In the genomic region with DNA sequence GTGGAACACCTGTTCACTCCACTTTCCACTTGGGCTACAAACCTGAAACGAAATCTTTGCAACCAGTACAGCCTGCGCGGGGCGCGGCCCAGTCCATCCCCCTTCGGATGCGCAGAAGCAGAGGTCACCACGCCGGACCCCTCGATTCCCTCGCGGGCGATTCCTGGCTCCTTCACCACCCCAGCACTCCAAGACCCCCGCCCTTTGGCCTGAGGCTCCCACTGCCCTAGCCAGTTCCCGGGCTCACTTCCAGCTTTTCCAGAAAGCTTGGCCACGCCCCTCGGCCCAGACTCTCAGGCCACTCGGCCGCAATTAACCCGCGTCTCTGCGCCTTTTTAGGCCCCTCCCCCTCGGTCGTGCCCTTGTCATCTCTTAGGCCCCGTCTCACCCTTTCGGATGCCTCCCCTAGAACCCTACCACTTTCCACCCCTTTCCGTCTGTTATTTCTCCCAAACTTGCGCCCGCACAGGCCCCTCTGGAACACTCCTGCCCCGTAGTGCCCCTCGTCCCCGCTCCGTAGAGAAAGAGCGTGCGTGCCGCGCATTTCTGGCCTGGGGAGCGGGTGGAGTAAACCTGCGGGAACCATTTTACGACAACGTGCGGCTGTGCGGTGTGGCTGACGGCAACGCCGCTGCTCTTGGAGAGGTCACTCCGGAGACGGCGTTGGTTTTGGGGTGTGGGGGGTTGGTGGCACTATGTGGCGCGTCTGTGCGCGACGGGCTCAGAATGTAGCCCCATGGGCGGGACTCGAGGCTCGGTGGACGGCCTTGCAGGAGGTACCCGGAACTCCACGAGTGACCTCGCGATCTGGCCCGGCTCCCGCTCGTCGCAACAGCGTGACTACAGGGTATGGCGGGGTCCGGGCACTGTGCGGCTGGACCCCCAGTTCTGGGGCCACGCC, we compare ENCODE assay signal across 1 cellular context.
TF ChIP-seq lines count a peak whose summit lies in the region.

A gene (plus strand): TSS at position 631 of the 901 bp plus-strand sequence. CDS start 65 bp downstream, at position 696.

TF ChIP-seq in HepG2, 621 proteins besides CTCF, POLR2A, EP300 and RAD21 (continued from another document and continues in another):
- TF ChIP-seq, protein P1, sequence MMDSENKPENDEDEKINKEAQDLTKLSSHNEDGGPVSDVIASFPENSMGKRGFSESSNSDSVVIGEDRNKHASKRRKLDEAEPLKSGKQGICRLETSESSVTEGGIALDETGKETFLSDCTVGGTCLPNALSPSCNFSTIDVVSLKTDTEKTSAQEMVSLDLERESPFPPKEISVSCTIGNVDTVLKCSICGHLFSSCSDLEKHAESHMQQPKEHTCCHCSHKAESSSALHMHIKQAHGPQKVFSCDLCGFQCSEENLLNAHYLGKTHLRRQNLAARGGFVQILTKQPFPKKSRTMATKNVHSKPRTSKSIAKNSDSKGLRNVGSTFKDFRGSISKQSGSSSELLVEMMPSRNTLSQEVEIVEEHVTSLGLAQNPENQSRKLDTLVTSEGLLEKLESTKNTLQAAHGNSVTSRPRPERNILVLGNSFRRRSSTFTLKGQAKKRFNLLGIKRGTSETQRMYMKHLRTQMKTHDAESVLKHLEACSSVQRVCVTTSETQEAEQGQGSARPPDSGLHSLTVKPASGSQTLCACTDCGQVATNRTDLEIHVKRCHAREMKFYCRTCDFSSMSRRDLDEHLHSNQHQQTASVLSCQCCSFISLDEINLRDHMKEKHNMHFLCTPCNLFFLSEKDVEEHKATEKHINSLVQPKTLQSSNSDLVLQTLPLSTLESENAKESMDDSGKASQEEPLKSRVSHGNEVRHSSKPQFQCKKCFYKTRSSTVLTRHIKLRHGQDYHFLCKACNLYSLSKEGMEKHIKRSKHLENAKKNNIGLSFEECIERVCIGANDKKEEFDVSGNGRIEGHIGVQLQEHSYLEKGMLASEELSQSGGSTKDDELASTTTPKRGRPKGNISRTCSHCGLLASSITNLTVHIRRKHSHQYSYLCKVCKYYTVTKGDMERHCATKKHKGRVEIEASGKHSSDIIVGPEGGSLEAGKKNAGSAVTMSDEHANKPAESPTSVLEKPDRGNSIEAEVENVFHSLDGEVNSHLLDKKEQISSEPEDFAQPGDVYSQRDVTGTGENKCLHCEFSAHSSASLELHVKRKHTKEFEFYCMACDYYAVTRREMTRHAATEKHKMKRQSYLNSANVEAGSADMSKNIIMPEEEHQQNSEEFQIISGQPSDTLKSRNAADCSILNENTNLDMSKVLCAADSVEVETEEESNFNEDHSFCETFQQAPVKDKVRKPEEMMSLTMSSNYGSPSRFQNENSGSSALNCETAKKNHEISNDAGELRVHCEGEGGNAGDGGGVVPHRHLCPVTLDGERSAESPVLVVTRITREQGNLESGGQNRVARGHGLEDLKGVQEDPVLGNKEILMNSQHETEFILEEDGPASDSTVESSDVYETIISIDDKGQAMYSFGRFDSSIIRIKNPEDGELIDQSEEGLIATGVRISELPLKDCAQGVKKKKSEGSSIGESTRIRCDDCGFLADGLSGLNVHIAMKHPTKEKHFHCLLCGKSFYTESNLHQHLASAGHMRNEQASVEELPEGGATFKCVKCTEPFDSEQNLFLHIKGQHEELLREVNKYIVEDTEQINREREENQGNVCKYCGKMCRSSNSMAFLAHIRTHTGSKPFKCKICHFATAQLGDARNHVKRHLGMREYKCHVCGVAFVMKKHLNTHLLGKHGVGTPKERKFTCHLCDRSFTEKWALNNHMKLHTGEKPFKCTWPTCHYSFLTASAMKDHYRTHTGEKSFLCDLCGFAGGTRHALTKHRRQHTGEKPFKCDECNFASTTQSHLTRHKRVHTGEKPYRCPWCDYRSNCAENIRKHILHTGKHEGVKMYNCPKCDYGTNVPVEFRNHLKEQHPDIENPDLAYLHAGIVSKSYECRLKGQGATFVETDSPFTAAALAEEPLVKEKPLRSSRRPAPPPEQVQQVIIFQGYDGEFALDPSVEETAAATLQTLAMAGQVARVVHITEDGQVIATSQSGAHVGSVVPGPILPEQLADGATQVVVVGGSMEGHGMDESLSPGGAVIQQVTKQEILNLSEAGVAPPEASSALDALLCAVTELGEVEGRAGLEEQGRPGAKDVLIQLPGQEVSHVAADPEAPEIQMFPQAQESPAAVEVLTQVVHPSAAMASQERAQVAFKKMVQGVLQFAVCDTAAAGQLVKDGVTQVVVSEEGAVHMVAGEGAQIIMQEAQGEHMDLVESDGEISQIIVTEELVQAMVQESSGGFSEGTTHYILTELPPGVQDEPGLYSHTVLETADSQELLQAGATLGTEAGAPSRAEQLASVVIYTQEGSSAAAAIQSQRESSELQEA (CRISPR knock-in tag; IDR thresholded peaks at IDR 0.05; ENCODE audit: not compliant biosample characterization): peak; percentile 94
- no peak for TF ChIP-seq ATAD3A (CRISPR knock-in tag; IDR thresholded peaks at IDR 0.05)
- TF ChIP-seq, protein P2, sequence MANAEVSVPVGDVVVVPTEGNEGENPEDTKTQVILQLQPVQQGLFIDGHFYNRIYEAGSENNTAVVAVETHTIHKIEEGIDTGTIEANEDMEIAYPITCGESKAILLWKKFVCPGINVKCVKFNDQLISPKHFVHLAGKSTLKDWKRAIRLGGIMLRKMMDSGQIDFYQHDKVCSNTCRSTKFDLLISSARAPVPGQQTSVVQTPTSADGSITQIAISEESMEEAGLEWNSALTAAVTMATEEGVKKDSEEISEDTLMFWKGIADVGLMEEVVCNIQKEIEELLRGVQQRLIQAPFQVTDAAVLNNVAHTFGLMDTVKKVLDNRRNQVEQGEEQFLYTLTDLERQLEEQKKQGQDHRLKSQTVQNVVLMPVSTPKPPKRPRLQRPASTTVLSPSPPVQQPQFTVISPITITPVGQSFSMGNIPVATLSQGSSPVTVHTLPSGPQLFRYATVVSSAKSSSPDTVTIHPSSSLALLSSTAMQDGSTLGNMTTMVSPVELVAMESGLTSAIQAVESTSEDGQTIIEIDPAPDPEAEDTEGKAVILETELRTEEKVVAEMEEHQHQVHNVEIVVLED (CRISPR knock-in tag; IDR thresholded peaks at IDR 0.05; ENCODE audit: borderline replicate concordance): peak; percentile 92
- TF ChIP-seq, protein P3, sequence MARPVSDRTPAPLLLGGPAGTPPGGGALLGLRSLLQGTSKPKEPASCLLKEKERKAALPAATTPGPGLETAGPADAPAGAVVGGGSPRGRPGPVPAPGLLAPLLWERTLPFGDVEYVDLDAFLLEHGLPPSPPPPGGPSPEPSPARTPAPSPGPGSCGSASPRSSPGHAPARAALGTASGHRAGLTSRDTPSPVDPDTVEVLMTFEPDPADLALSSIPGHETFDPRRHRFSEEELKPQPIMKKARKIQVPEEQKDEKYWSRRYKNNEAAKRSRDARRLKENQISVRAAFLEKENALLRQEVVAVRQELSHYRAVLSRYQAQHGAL (CRISPR knock-in tag; IDR thresholded peaks at IDR 0.05; ENCODE audit: not compliant biosample characterization): no peak
- peak; percentile 18; the same call in 1 of the 2 replicates for TF ChIP-seq ZNF652 (CRISPR knock-in tag; IDR thresholded peaks at IDR 0.05; ENCODE audit: borderline replicate concordance, low read depth)
- TF ChIP-seq KDM1A (CRISPR knock-in tag; IDR thresholded peaks at IDR 0.05): no peak
- peak; percentile 51; the same call in 1 of the 2 replicates for TF ChIP-seq HNF4G (IDR thresholded peaks at IDR 0.05; ENCODE audit: borderline replicate concordance, low read depth, low read length)
- TF ChIP-seq HNF4G (CRISPR knock-in tag; IDR thresholded peaks at IDR 0.05; ENCODE audit: borderline replicate concordance, low read depth): no peak
- no peak for TF ChIP-seq POLR2AphosphoS2 (IDR thresholded peaks at IDR 0.05; ENCODE audit: low read depth, low read length)
- TF ChIP-seq, protein P4, sequence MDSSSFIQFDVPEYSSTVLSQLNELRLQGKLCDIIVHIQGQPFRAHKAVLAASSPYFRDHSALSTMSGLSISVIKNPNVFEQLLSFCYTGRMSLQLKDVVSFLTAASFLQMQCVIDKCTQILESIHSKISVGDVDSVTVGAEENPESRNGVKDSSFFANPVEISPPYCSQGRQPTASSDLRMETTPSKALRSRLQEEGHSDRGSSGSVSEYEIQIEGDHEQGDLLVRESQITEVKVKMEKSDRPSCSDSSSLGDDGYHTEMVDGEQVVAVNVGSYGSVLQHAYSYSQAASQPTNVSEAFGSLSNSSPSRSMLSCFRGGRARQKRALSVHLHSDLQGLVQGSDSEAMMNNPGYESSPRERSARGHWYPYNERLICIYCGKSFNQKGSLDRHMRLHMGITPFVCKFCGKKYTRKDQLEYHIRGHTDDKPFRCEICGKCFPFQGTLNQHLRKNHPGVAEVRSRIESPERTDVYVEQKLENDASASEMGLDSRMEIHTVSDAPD (CRISPR knock-in tag; IDR thresholded peaks at IDR 0.05): peak; percentile 85; the same call in 1 of the 2 replicates
- peak; percentile 64; the same call in 1 of the 2 replicates for TF ChIP-seq IRX3 (CRISPR knock-in tag; IDR thresholded peaks at IDR 0.05; ENCODE audit: borderline replicate concordance, low read depth)
- 0 out of 2 replicates have a peak, but pooled peaks have one; percentile 67 for TF ChIP-seq ZNF180 (CRISPR knock-in tag; IDR thresholded peaks at IDR 0.05; ENCODE audit: borderline replicate concordance, low read depth)
- no peak for TF ChIP-seq JDP2 (CRISPR knock-in tag; IDR thresholded peaks at IDR 0.05; ENCODE audit: borderline replicate concordance)
- no peak for TF ChIP-seq ZNF75D (CRISPR knock-in tag; IDR thresholded peaks at IDR 0.05; ENCODE audit: borderline replicate concordance)
- TF ChIP-seq HNRNPK (IDR thresholded peaks at IDR 0.05; ENCODE audit: low read depth, low read length, poor library complexity, severe bottlenecking): peak; percentile 22
- TF ChIP-seq, protein P5, sequence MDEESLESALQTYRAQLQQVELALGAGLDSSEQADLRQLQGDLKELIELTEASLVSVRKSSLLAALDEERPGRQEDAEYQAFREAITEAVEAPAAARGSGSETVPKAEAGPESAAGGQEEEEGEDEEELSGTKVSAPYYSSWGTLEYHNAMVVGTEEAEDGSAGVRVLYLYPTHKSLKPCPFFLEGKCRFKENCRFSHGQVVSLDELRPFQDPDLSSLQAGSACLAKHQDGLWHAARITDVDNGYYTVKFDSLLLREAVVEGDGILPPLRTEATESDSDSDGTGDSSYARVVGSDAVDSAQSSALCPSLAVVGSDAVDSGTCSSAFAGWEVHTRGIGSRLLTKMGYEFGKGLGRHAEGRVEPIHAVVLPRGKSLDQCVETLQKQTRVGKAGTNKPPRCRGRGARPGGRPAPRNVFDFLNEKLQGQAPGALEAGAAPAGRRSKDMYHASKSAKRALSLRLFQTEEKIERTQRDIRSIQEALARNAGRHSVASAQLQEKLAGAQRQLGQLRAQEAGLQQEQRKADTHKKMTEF (CRISPR knock-in tag; IDR thresholded peaks at IDR 0.05): peak; percentile 94
- no peak for TF ChIP-seq SIX1 (CRISPR knock-in tag; IDR thresholded peaks at IDR 0.05; ENCODE audit: borderline replicate concordance)
- TF ChIP-seq, protein P6, sequence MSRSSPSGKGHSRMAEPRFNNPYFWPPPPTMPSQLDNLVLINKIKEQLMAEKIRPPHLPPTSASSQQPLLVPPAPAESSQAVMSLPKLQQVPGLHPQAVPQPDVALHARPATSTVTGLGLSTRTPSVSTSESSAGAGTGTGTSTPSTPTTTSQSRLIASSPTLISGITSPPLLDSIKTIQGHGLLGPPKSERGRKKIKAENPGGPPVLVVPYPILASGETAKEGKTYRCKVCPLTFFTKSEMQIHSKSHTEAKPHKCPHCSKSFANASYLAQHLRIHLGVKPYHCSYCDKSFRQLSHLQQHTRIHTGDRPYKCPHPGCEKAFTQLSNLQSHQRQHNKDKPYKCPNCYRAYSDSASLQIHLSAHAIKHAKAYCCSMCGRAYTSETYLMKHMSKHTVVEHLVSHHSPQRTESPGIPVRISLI (CRISPR knock-in tag; IDR thresholded peaks at IDR 0.05; ENCODE audit: borderline replicate concordance): peak; percentile 57; the same call in 1 of the 2 replicates
- peak; percentile 79; the same call in 1 of the 2 replicates for TF ChIP-seq ZNF547 (CRISPR knock-in tag; IDR thresholded peaks at IDR 0.05)
- TF ChIP-seq, protein P7, sequence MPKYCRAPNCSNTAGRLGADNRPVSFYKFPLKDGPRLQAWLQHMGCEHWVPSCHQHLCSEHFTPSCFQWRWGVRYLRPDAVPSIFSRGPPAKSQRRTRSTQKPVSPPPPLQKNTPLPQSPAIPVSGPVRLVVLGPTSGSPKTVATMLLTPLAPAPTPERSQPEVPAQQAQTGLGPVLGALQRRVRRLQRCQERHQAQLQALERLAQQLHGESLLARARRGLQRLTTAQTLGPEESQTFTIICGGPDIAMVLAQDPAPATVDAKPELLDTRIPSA (CRISPR knock-in tag; IDR thresholded peaks at IDR 0.05; ENCODE audit: borderline replicate concordance): peak; percentile 89; the same call in 1 of the 2 replicates
- peak; percentile 63; the same call in 1 of the 2 replicates for TF ChIP-seq ZNF775 (CRISPR knock-in tag; IDR thresholded peaks at IDR 0.05; ENCODE audit: borderline replicate concordance)
- TF ChIP-seq ZNF143 (CRISPR knock-in tag; IDR thresholded peaks at IDR 0.05): peak; percentile 34; the same call in 1 of the 2 replicates
- peak; percentile 64 for TF ChIP-seq SALL2 (CRISPR knock-in tag; IDR thresholded peaks at IDR 0.05)
- TF ChIP-seq, protein P8, sequence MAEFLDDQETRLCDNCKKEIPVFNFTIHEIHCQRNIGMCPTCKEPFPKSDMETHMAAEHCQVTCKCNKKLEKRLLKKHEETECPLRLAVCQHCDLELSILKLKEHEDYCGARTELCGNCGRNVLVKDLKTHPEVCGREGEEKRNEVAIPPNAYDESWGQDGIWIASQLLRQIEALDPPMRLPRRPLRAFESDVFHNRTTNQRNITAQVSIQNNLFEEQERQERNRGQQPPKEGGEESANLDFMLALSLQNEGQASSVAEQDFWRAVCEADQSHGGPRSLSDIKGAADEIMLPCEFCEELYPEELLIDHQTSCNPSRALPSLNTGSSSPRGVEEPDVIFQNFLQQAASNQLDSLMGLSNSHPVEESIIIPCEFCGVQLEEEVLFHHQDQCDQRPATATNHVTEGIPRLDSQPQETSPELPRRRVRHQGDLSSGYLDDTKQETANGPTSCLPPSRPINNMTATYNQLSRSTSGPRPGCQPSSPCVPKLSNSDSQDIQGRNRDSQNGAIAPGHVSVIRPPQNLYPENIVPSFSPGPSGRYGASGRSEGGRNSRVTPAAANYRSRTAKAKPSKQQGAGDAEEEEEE (CRISPR knock-in tag; IDR thresholded peaks at IDR 0.05; ENCODE audit: borderline replicate concordance): no peak; the same call in 1 of the 2 replicates
- TF ChIP-seq TBL1XR1 (IDR thresholded peaks at IDR 0.05; ENCODE audit: borderline replicate concordance, low read length, partially characterized antibody): no peak
- peak; percentile 98 for TF ChIP-seq PHF8 (CRISPR knock-in tag; IDR thresholded peaks at IDR 0.05)
